8 cellular contexts compared by ENCODE assay signal in genomic region chr14:73741386-73741875, GRCh38. TPM values are rescaled to one million over a fixed set of nuclear protein-coding genes. Genes with fewer than 3 reads are reported as not detected.
A peak's percentile ranks its signal among the peaks of the same experiment; 100 is the strongest.
DNase-seq lines count a peak whose midpoint lies in the region; TF ChIP-seq lines count a peak whose summit lies in the region.

No MANE protein-coding gene starts in this region.

- H3K79me2 ChIP-seq in fibroblast of lung (ENCODE audit: control insufficient read depth, insufficient read depth, low read length): peaks cover 81% of the 10 kb centered on the region

- peak overlapping the region; percentile 92 for H3K4me2 ChIP-seq in fibroblast of lung (ENCODE audit: extremely low read depth, insufficient read depth, low read length)

- H3K27ac Mint-ChIP-seq in nephron progenitor cell: peak overlapping the region; percentile 96

- H3K9me3 Mint-ChIP-seq in nephron progenitor cell: no peaks in the 10 kb centered on the region

- H3K27ac ChIP-seq in fibroblast of lung (ENCODE audit: insufficient read depth, low read length) (peak overlapping the region; percentile 83), thyroid gland (peak overlapping the region; percentile 59 to 88 (median 86)), WERI-Rb-1 (no peak overlapping the region)

- no peaks in the 10 kb centered on the region for H4K20me1 ChIP-seq in fibroblast of lung (ENCODE audit: control insufficient read depth, extremely low read depth, insufficient read depth, low read length)

- no peaks in the 10 kb centered on the region for H3K27me3 Mint-ChIP-seq in nephron progenitor cell (ENCODE audit: low read depth, poor library complexity)

- no peak overlapping the region for H2AFZ ChIP-seq in fibroblast of lung (ENCODE audit: low read length)

- peaks cover 66% of the 10 kb centered on the region for H3K4me1 Mint-ChIP-seq in nephron progenitor cell

- H3K4me1 ChIP-seq in fibroblast of lung (ENCODE audit: control insufficient read depth, extremely low read depth, insufficient read depth, low read length): peaks cover 57% of the 10 kb centered on the region
- peaks cover 69 to 81% of the 10 kb centered on the region in 2 donors for H3K4me1 ChIP-seq in thyroid gland

- H3K4me3 ChIP-seq in fibroblast of lung (replicated peaks in 1 of 4; ENCODE audit: control extremely low read depth in 1 of 4, insufficient read depth in 1 of 4, low read depth in 3 of 4, low read length in 4 of 4) (peak overlapping the region; percentile 32 to 43 (median 35)), thyroid gland (replicated peaks in 1 of 3) (no peak overlapping the region), WERI-Rb-1 (ENCODE audit: low read depth, low read length) (no peak overlapping the region)

- H3K36me3 Mint-ChIP-seq in nephron progenitor cell (ENCODE audit: low read depth): peaks cover 10% of the 10 kb centered on the region

- TF ChIP-seq POLR2A in thyroid gland (IDR thresholded peaks at IDR 0.05): no peak

- WGBS in thyroid gland, 2 donors: 21 to 25% methylated on average over 11 to 12 of the region's 12 CpGs

- intact Hi-C loops in thyroid gland (cut with DNase I): no loop called here

- peak in 1 of 2 donors; percentile 12 for TF ChIP-seq CTCF in fibroblast of lung (conservative IDR thresholded peaks at IDR 0.05 in 1 of 2, IDR thresholded peaks at IDR 0.05 in 1 of 2; ENCODE audit: low read depth in 1 of 2, low read length in 2 of 2)
- TF ChIP-seq CTCF in nephron progenitor cell (IDR thresholded peaks at IDR 0.05): no peak
- peak in 1 of 6 experiments; percentile 5 for TF ChIP-seq CTCF in thyroid gland (IDR thresholded peaks at IDR 0.05)
- TF ChIP-seq CTCF in WERI-Rb-1 (IDR thresholded peaks at IDR 0.05; ENCODE audit: low read depth, low read length): no peak

- H3K36me3 ChIP-seq in fibroblast of lung (ENCODE audit: control insufficient read depth, insufficient read depth, low read length): peaks cover 20% of the 10 kb centered on the region
- H3K36me3 ChIP-seq in thyroid gland: peaks cover 17 to 21% of the 10 kb centered on the region in 2 donors
- H3K36me3 ChIP-seq in WERI-Rb-1: peaks cover 17% of the 10 kb centered on the region

- peak overlapping the region; percentile 64 for H3K4me3 Mint-ChIP-seq in nephron progenitor cell

- H3K9me3 ChIP-seq in fibroblast of lung (ENCODE audit: control insufficient read depth, insufficient read depth, low read depth, low read length): no peaks in the 10 kb centered on the region
- no peaks in the 10 kb centered on the region for H3K9me3 ChIP-seq in thyroid gland
- no peaks in the 10 kb centered on the region for H3K9me3 ChIP-seq in WERI-Rb-1 (ENCODE audit: severe bottlenecking)

- DNase-seq in GM19240 (ENCODE audit: insufficient read length, low spot score) (peak; percentile 60), NOMO-1 treated with DMSO at 0.1 percent for 48 hours (lab: John Stamatoyannopoulos, UW; ENCODE audit: unreplicated experiment) (peak; percentile 53), activated T-helper 1 cell treated with Interleukin-2 at 50 U/mL for 16 hours (ENCODE audit: low read depth) (peak; percentile 56), fibroblast of lung (ENCODE audit: low read depth in 2 of 2) (peak; percentile 80), nephron progenitor cell (peak; percentile 54), thyroid gland (peak; percentile 65), WERI-Rb-1 (no peak), cortex of kidney (lab: John Stamatoyannopoulos, UW) (no peak)

- no peaks in the 10 kb centered on the region for H3K27me3 ChIP-seq in fibroblast of lung (ENCODE audit: control insufficient read depth, insufficient read depth, low read length)
- H3K27me3 ChIP-seq in thyroid gland: no peaks in the 10 kb centered on the region
- H3K27me3 ChIP-seq in WERI-Rb-1 (ENCODE audit: insufficient read depth, low read depth, severe bottlenecking): no peaks in the 10 kb centered on the region

- H3K9ac ChIP-seq in fibroblast of lung (ENCODE audit: insufficient read depth, low read length): peak overlapping the region; percentile 45

RNA-seq across cellular contexts. Expression of gene PNMA1, which starts 27.2 kb away (rescaled TPM):
- total RNA-seq in fibroblast of lung (11.6 and 19.5 TPM in 2 replicates), thyroid gland (10 to 100 TPM; 21.7 to 27.7 (median 24.7) TPM)
- 44.5 and 46.8 TPM in 2 replicates for polyA plus RNA-seq in fibroblast of lung
- 57.0 and 66.6 TPM in 2 replicates for polyA plus RNA-seq in fibroblast of lung (2012)
- 11.5 and 12.8 TPM in 2 replicates for polyA minus RNA-seq in fibroblast of lung (ENCODE audit: low replicate concordance)

Comparison
In these comparisons a context has a peak if more than half of its experiments do, and no peak if none do; other contexts are left out.
1. DNase-seq: peak in GM19240 (single experiment), NOMO-1 treated with DMSO at 0.1 percent for 48 hours (single experiment), activated T-helper 1 cell treated with Interleukin-2 at 50 U/mL for 16 hours (single experiment), fibroblast of lung (2 of 2), nephron progenitor cell (single experiment) and thyroid gland (2 of 2); none in WERI-Rb-1 (single experiment) and cortex of kidney (single experiment).
2. H3K4me3 ChIP-seq: peak in fibroblast of lung (4 of 4); none in thyroid gland (0 of 3) and WERI-Rb-1 (single experiment).